1 cellular context compared by ENCODE assay signal in genomic region chr6:56555438-56555872, GRCh38.
TF ChIP-seq lines count a peak whose summit lies in the region.

No MANE protein-coding gene starts in this region.

TF ChIP-seq in GM23338, 12 proteins besides CTCF, POLR2A, EP300 and RAD21 (continued from another document):
- no peak for TF ChIP-seq REST (IDR thresholded peaks at IDR 0.05; ENCODE audit: unreplicated experiment)
- TF ChIP-seq JUNB (IDR thresholded peaks at IDR 0.05; ENCODE audit: unreplicated experiment): no peak
- TF ChIP-seq POLR2AphosphoS5 (IDR thresholded peaks at IDR 0.05; ENCODE audit: low read depth): no peak
- TF ChIP-seq STAT1 (IDR thresholded peaks at IDR 0.05; ENCODE audit: unreplicated experiment): no peak
- TF ChIP-seq ZNF331 (CRISPR knock-in tag; IDR thresholded peaks at IDR 0.05; ENCODE audit: low read depth): no peak
